Comparison of ENCODE assay signal across 8 cellular contexts in genomic region chr6:43506667-43507471, GRCh38. TPM values are rescaled to one million over a fixed set of nuclear protein-coding genes. Genes with fewer than 3 reads are reported as not detected.
DNase-seq lines count a peak whose midpoint lies in the region; ATAC-seq, FAIRE-seq and TF ChIP-seq lines count a peak whose summit lies in the region.

No MANE protein-coding gene starts in this region.

- peak; percentile 51 for ATAC-seq in GM18502 (IDR thresholded peaks at IDR 0.05; ENCODE audit: poor library complexity, unreplicated experiment)
- peak; percentile 63 for ATAC-seq in esophagus mucosa
- peak; percentile 84 for ATAC-seq in naive thymus-derived CD4-positive, alpha-beta T cell
- ATAC-seq in stimulated activated effector memory CD8-positive, alpha-beta T cell treated with anti-CD3 and anti-CD28 coated beads, Interleukin-12 subunit alpha, Interleukin-12 subunit beta, amount 100 ng/mL, for 72 hours: peak; percentile 79

- POLR2A ChIA-PET in naive thymus-derived CD4-positive, alpha-beta T cell (lab: Charles Lee): interaction anchor here (0.6 to 3.1 kb wide), 6 partner anchors 11 to 444 kb away, joined by 3 to 23 read pairs (median 3); partner anchors contain the start of genes DLK2, POLR1C and YIPF3

- no peak overlapping the region for H3K27ac ChIP-seq in naive thymus-derived CD4-positive, alpha-beta T cell (ENCODE audit: low read depth, low read length)

- peaks cover 0 to 9% of the 10 kb centered on the region in 2 donors for H3K27me3 ChIP-seq in naive thymus-derived CD4-positive, alpha-beta T cell (ENCODE audit: control insufficient read depth in 2 of 2, insufficient read depth in 2 of 2, low read length in 2 of 2)

- H3K9me3 ChIP-seq in naive thymus-derived CD4-positive, alpha-beta T cell (ENCODE audit: control insufficient read depth in 2 of 3, low read length in 3 of 3): no peaks in the 10 kb centered on the region

- H3K27me3 Mint-ChIP-seq in naive thymus-derived CD4-positive, alpha-beta T cell: peaks cover 15 to 22% (median 19%) of the 10 kb centered on the region in 5 donors

- peak overlapping the region in 1 of 10 donors; percentile 29 for H3K4me3 Mint-ChIP-seq in naive thymus-derived CD4-positive, alpha-beta T cell
- H3K4me3 Mint-ChIP-seq in stimulated activated effector memory CD8-positive, alpha-beta T cell treated with anti-CD3 and anti-CD28 coated beads, Interleukin-12 subunit alpha, Interleukin-12 subunit beta, amount 100 ng/mL, for 72 hours: no peak overlapping the region

- peaks cover 4 to 33% (median 17%) of the 10 kb centered on the region in 5 donors for H3K36me3 Mint-ChIP-seq in naive thymus-derived CD4-positive, alpha-beta T cell
- peaks cover 32% of the 10 kb centered on the region for H3K36me3 Mint-ChIP-seq in stimulated activated effector memory CD8-positive, alpha-beta T cell treated with anti-CD3 and anti-CD28 coated beads, Interleukin-12 subunit alpha, Interleukin-12 subunit beta, amount 100 ng/mL, for 72 hours

- DNase-seq in OCI-M2 (lab: John Stamatoyannopoulos, UW; ENCODE audit: unreplicated experiment): peak; percentile 80
- peak; percentile 70 for DNase-seq in activated T-cell treated with anti-CD3 and anti-CD28 coated beads for 24 hours (ENCODE audit: low read depth)
- peak; percentile 61 to 82 (median 70) for DNase-seq in naive thymus-derived CD4-positive, alpha-beta T cell
- DNase-seq in stimulated activated effector memory CD8-positive, alpha-beta T cell treated with anti-CD3 and anti-CD28 coated beads, Interleukin-12 subunit alpha, Interleukin-12 subunit beta, amount 100 ng/mL, for 72 hours (ENCODE audit: low spot score in 2 of 2): peak; percentile 83 to 92

- peak overlapping the region in 5 of 9 donors; percentile 24 to 69 (median 58) for H3K27ac Mint-ChIP-seq in naive thymus-derived CD4-positive, alpha-beta T cell
- peak overlapping the region; percentile 89 for H3K27ac Mint-ChIP-seq in stimulated activated effector memory CD8-positive, alpha-beta T cell treated with anti-CD3 and anti-CD28 coated beads, Interleukin-12 subunit alpha, Interleukin-12 subunit beta, amount 100 ng/mL, for 72 hours

- H3K9me3 Mint-ChIP-seq in naive thymus-derived CD4-positive, alpha-beta T cell: peaks cover 0 to 1% (median 0%) of the 10 kb centered on the region in 11 donors
- no peaks in the 10 kb centered on the region for H3K9me3 Mint-ChIP-seq in stimulated activated effector memory CD8-positive, alpha-beta T cell treated with anti-CD3 and anti-CD28 coated beads, Interleukin-12 subunit alpha, Interleukin-12 subunit beta, amount 100 ng/mL, for 72 hours

- H3K4me1 Mint-ChIP-seq in naive thymus-derived CD4-positive, alpha-beta T cell: peaks cover 10 to 29% (median 20%) of the 10 kb centered on the region in 7 donors
- peaks cover 34% of the 10 kb centered on the region for H3K4me1 Mint-ChIP-seq in stimulated activated effector memory CD8-positive, alpha-beta T cell treated with anti-CD3 and anti-CD28 coated beads, Interleukin-12 subunit alpha, Interleukin-12 subunit beta, amount 100 ng/mL, for 72 hours

- FAIRE-seq in A204.1 (lab: Jason Lieb, UNC): peak; percentile 59

- peaks cover 0 to 4% of the 10 kb centered on the region in 2 donors for H3K4me1 ChIP-seq in naive thymus-derived CD4-positive, alpha-beta T cell (ENCODE audit: control insufficient read depth in 2 of 2, insufficient read depth in 2 of 2, low read length in 2 of 2)

- CTCF ChIA-PET in naive thymus-derived CD4-positive, alpha-beta T cell (lab: Charles Lee): interaction anchor here (0.5 to 4.6 kb wide), 23 partner anchors 9 to 246 kb away, joined by 3 to 35 read pairs (median 4); partner anchors contain the start of genes DLK2, POLR1C and YIPF3

- TF ChIP-seq EP300 in Ishikawa (IDR thresholded peaks at IDR 0.05; ENCODE audit: borderline replicate concordance): no peak

- no peak overlapping the region for H3K4me3 ChIP-seq in naive thymus-derived CD4-positive, alpha-beta T cell (ENCODE audit: low read length)

- intact Hi-C loops in naive thymus-derived CD4-positive, alpha-beta T cell (cut with micrococcal nuclease): loop anchor here (1.0 to 5.0 kb wide), 10 partner anchors 10 to 606 kb away; partner anchors contain the start of genes ZNF318 (in 2 of the 2), CRIP3 (in 1 of the 2), DNPH1 (in 1 of the 2) and POLR1C (in 1 of the 2)

- peak; percentile 94 for TF ChIP-seq RAD21 in Ishikawa (IDR thresholded peaks at IDR 0.05; ENCODE audit: low read depth)

- peaks cover 0 to 47% (median 12%) of the 10 kb centered on the region in 3 experiments for H3K36me3 ChIP-seq in naive thymus-derived CD4-positive, alpha-beta T cell (ENCODE audit: control insufficient read depth in 2 of 3, insufficient read depth in 3 of 3, low read length in 3 of 3)

TF ChIP-seq in Ishikawa, 13 proteins besides CTCF, POLR2A, EP300 and RAD21:
- no peak for TF ChIP-seq EGR1 (IDR thresholded peaks at IDR 0.05)
- TF ChIP-seq TAF1 (IDR thresholded peaks at IDR 0.05; ENCODE audit: low read depth): no peak
- no peak for TF ChIP-seq ZBTB7A (IDR thresholded peaks at IDR 0.05; ENCODE audit: low read depth)
- no peak for TF ChIP-seq USF1 (IDR thresholded peaks at IDR 0.05)
- no peak for TF ChIP-seq REST (IDR thresholded peaks at IDR 0.05; ENCODE audit: low read depth)
- no peak for TF ChIP-seq YY1 (IDR thresholded peaks at IDR 0.05; ENCODE audit: low read depth)
- no peak for TF ChIP-seq CEBPB (IDR thresholded peaks at IDR 0.05)
- no peak for TF ChIP-seq TCF12 (IDR thresholded peaks at IDR 0.05; ENCODE audit: low read depth)
- TF ChIP-seq TEAD4 (IDR thresholded peaks at IDR 0.05): no peak
- TF ChIP-seq CREB1 (IDR thresholded peaks at IDR 0.05; ENCODE audit: low read depth): no peak

RNA-seq across cellular contexts. Expression of gene LRRC73, which starts 3.3 kb away (rescaled TPM):
- 0.20 TPM for total RNA-seq in esophagus mucosa
- total RNA-seq in naive thymus-derived CD4-positive, alpha-beta T cell: under 1 TPM; 0.22 to 0.84 (median 0.46) TPM
- not detected for polyA plus RNA-seq in naive thymus-derived CD4-positive, alpha-beta T cell

RNA-seq across cellular contexts. Expression of gene YIPF3, which starts 9.9 kb away (rescaled TPM):
- 41.8 TPM for total RNA-seq in esophagus mucosa
- 10 to 100 TPM; 54.4 to 75.9 (median 67.3) TPM for total RNA-seq in naive thymus-derived CD4-positive, alpha-beta T cell
- polyA plus RNA-seq in naive thymus-derived CD4-positive, alpha-beta T cell: 10 to 100 TPM; 68.3 to 74.5 TPM

RNA-seq across cellular contexts. Expression of gene POLR1C, which starts 10.0 kb away (rescaled TPM):
- total RNA-seq in esophagus mucosa: 33.0 TPM
- 10 to 100 TPM; 36.3 to 61.1 (median 40.9) TPM for total RNA-seq in naive thymus-derived CD4-positive, alpha-beta T cell
- polyA plus RNA-seq in naive thymus-derived CD4-positive, alpha-beta T cell: 10 to 100 TPM; 13.1 to 29.2 TPM

RNA-seq across cellular contexts. Expression of gene TJAP1, which starts 29.5 kb away (rescaled TPM):
- 8.9 TPM for total RNA-seq in esophagus mucosa
- 10 to 100 TPM; 29.2 to 55.2 (median 33.5) TPM for total RNA-seq in naive thymus-derived CD4-positive, alpha-beta T cell
- 10 to 100 TPM in 1 of 2 donors, 1 to 10 TPM in 1; 8.2 to 10.9 TPM for polyA plus RNA-seq in naive thymus-derived CD4-positive, alpha-beta T cell

RNA-seq across cellular contexts. Expression of gene DLK2, which starts 51.5 kb away (rescaled TPM):
- 8.9 TPM for total RNA-seq in esophagus mucosa
- total RNA-seq in naive thymus-derived CD4-positive, alpha-beta T cell: 1 to 10 TPM in 1 of 5 experiments, under 1 TPM in 4; 0.30 to 1.6 (median 0.53) TPM
- 1 to 10 TPM in 1 of 2 donors, under 1 TPM in 1; 0.74 to 1.0 TPM for polyA plus RNA-seq in naive thymus-derived CD4-positive, alpha-beta T cell
